16 cellular contexts compared by ENCODE assay signal in genomic region chr5:179904463-179905143, GRCh38.
"Had no signal": no experiment of that assay in that cellular context is flagged by ENCODE, and none has a peak within 500 bp of the region (broad histone marks: within the 10 kb centered on the region; RNA-seq: fewer than 3 reads in every experiment).

No MANE protein-coding gene starts in this region.

- H3K36me3 Mint-ChIP-seq: natural killer cell had no signal

- H3K4me3 Mint-ChIP-seq: activated CD4-positive, alpha-beta memory T cell treated with anti-CD3 and anti-CD28 coated beads, Interleukin-2, amount 10 ng/mL, durations not matched to agents 7 days and 5 days; activated naive CD8-positive, alpha-beta T cell treated with anti-CD3 and anti-CD28 coated beads, Interleukin-2, amount 50 U/mL, for 24 hours; memory B cell; natural killer cell; WTC11 had no signal

- H3K27ac Mint-ChIP-seq: activated CD4-positive, alpha-beta memory T cell treated with anti-CD3 and anti-CD28 coated beads, Interleukin-2, amount 10 ng/mL, durations not matched to agents 7 days and 5 days; activated naive CD8-positive, alpha-beta T cell treated with anti-CD3 and anti-CD28 coated beads, Interleukin-2, amount 50 U/mL, for 24 hours; memory B cell; WTC11 had no signal

- H3K27ac ChIP-seq: esophagus squamous epithelium, left lung, prostate gland had no signal

- H3K27me3 ChIP-seq: esophagus squamous epithelium, left lung had no signal

- H3K36me3 ChIP-seq: prostate gland had no signal

- H3K27me3 Mint-ChIP-seq: activated CD4-positive, alpha-beta memory T cell treated with anti-CD3 and anti-CD28 coated beads, Interleukin-2, amount 10 ng/mL, durations not matched to agents 7 days and 5 days; activated naive CD8-positive, alpha-beta T cell treated with anti-CD3 and anti-CD28 coated beads, Interleukin-2, amount 50 U/mL, for 24 hours; memory B cell had no signal

- H3K9me3 ChIP-seq: esophagus squamous epithelium, left lung, prostate gland had no signal

- H3K4me3 ChIP-seq: esophagus squamous epithelium, left lung, prostate gland had no signal

- DNase-seq: activated CD4-positive, alpha-beta memory T cell treated with anti-CD3 and anti-CD28 coated beads, Interleukin-2, amount 10 ng/mL, durations not matched to agents 7 days and 5 days; activated CD4-positive, alpha-beta T cell treated with anti-CD3 and anti-CD28 coated beads for 4 hours; activated effector memory CD4-positive, alpha-beta T cell treated with anti-CD3 and anti-CD28 coated beads, Interleukin-2, amount 50 U/mL, for 16 hours; activated naive CD8-positive, alpha-beta T cell treated with anti-CD3 and anti-CD28 coated beads, Interleukin-2, amount 50 U/mL, for 24 hours; activated T-cell treated with anti-CD3 and anti-CD28 coated beads, Interleukin-2, amount 50 U/mL, for 48 hours; esophagus squamous epithelium; hypothalamus; natural killer cell; right cardiac atrium; small intestine; stimulated activated naive CD8-positive, alpha-beta T cell treated with anti-CD3 and anti-CD28 coated beads, Interleukin-15, Interleukin-2, amounts not matched to agents 100 U/mL and 50 U/mL, for 24 hours; trophoblast cell had no signal

- ATAC-seq: activated naive CD8-positive, alpha-beta T cell treated with anti-CD3 and anti-CD28 coated beads, Interleukin-2, amount 50 U/mL, for 24 hours; left lung; natural killer cell; right cardiac atrium; stimulated activated naive CD8-positive, alpha-beta T cell treated with anti-CD3 and anti-CD28 coated beads, Interleukin-15, Interleukin-2, amounts not matched to agents 100 U/mL and 50 U/mL, for 24 hours; WTC11 had no signal

- H3K9me3 Mint-ChIP-seq: activated CD4-positive, alpha-beta memory T cell treated with anti-CD3 and anti-CD28 coated beads, Interleukin-2, amount 10 ng/mL, durations not matched to agents 7 days and 5 days; activated naive CD8-positive, alpha-beta T cell treated with anti-CD3 and anti-CD28 coated beads, Interleukin-2, amount 50 U/mL, for 24 hours; memory B cell; natural killer cell; WTC11 had no signal
